ENCODE assay signal across 1 cellular context in the genomic region with DNA sequence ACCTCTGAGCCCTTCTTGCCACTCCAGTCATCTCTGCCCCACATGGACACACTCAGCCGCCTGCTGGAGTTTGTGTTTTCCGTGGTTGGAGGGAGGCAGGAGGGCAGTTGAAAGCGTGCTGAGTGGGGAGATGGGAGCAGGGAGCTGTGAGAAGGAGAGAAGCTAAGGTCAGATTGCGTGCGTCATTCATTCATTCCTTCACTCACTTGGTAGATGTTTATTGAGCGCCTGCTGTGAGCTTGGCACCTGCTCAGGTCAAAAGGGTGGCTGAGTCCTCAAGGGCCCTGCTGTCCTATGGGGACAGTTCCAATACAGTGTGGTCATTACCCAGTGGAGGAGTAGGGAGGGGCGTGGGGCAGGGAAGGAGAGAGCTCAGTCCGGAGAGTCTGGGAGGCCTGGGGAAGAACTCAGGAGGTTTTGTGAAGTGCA.
TF ChIP-seq lines count a peak whose summit lies in the region.

No MANE protein-coding gene starts in this region.

TF ChIP-seq in A549, 52 proteins besides CTCF, POLR2A, EP300 and RAD21 (continued from another document):
- TF ChIP-seq, protein P1, sequence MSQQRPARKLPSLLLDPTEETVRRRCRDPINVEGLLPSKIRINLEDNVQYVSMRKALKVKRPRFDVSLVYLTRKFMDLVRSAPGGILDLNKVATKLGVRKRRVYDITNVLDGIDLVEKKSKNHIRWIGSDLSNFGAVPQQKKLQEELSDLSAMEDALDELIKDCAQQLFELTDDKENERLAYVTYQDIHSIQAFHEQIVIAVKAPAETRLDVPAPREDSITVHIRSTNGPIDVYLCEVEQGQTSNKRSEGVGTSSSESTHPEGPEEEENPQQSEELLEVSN (IDR thresholded peaks at IDR 0.05; ENCODE audit: borderline replicate concordance, low read depth) = no peak
- TF ChIP-seq HOXB5 (CRISPR knock-in tag; IDR thresholded peaks at IDR 0.05) (no peak), CBX2 (IDR thresholded peaks at IDR 0.05; ENCODE audit: borderline replicate concordance, low read depth) (no peak), JUN (IDR thresholded peaks at IDR 0.05) (peak; percentile 57 to 64; a peak in 3 of 5 replicates)
- TF ChIP-seq, protein P2, sequence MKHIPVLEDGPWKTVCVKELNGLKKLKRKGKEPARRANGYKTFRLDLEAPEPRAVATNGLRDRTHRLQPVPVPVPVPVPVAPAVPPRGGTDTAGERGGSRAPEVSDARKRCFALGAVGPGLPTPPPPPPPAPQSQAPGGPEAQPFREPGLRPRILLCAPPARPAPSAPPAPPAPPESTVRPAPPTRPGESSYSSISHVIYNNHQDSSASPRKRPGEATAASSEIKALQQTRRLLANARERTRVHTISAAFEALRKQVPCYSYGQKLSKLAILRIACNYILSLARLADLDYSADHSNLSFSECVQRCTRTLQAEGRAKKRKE (CRISPR knock-in tag; IDR thresholded peaks at IDR 0.05; ENCODE audit: low read depth) = no peak
TF ChIP-seq in A549: peak in this region for 11.
